Comparison of ENCODE assay signal across 1 cellular context in genomic region chr10:97320480-97321031, GRCh38.
TF ChIP-seq lines count a peak whose summit lies in the region.

No MANE protein-coding gene starts in this region.

TF ChIP-seq in HepG2, 621 proteins besides CTCF, POLR2A, EP300 and RAD21 (continued from another document):
- peak; percentile 47 for TF ChIP-seq ZNF687 (CRISPR knock-in tag; IDR thresholded peaks at IDR 0.05)
- TF ChIP-seq SPEN (CRISPR knock-in tag; IDR thresholded peaks at IDR 0.05; ENCODE audit: low read depth) = 0 out of 2 replicates have a peak, but pooled peaks have one; percentile 9
- no peak for TF ChIP-seq GPN1 (CRISPR knock-in tag; IDR thresholded peaks at IDR 0.05; ENCODE audit: borderline replicate concordance)
- 0 out of 2 replicates have a peak, but pooled peaks have one; percentile 12 for TF ChIP-seq ZNF709 (CRISPR knock-in tag; IDR thresholded peaks at IDR 0.05)
- TF ChIP-seq ZNF841 (CRISPR knock-in tag; IDR thresholded peaks at IDR 0.05; ENCODE audit: borderline replicate concordance) = peak; percentile 32; the same call in 1 of the 2 replicates
